36 cellular contexts compared by ENCODE assay signal in genomic region chr12:47614521-47614920, GRCh38.
"Had no signal": no experiment of that assay in that cellular context is flagged by ENCODE, and none has a peak within 500 bp of the region (broad histone marks: within the 10 kb centered on the region; RNA-seq: fewer than 3 reads in every experiment).

No MANE protein-coding gene starts in this region.

- H3K4me3 Mint-ChIP-seq: activated B cell treated with CpG ODN at 0.5 μM for 24 hours; activated CD4-positive, alpha-beta memory T cell treated with anti-CD3 and anti-CD28 coated beads for 36 hours; activated CD4-positive, alpha-beta T cell treated with anti-CD3 and anti-CD28 coated beads, Interleukin-2, amount 10 ng/mL, durations not matched to agents 24 days and 14 days; activated CD8-positive, alpha-beta T cell treated with anti-CD3 and anti-CD28 coated beads for 36 hours; activated naive CD4-positive, alpha-beta T cell treated with anti-CD3 and anti-CD28 coated beads for 36 hours; activated naive CD8-positive, alpha-beta T cell treated with anti-CD3 and anti-CD28 coated beads for 36 hours; activated T-cell treated with anti-CD3 and anti-CD28 coated beads, Interleukin-2, amount 50 U/mL, for 4 hours; activated T-cell treated with anti-CD3 and anti-CD28 coated beads, Interleukin-2, amount 50 U/mL, for 72 hours; activated T-helper 1 cell treated with anti-CD3 and anti-CD28 coated beads, Interleukin-12 subunit alpha, Interleukin-12 subunit beta, Interleukin-2, Interleukin-4 antibody, amounts not matched to agents 30 ng/mL and 10 ng/mL and 1 ng/mL, durations not matched to agents 14 hours and 24 hours and 36 hours; activated T-helper 17 cell treated with anti-CD3 and anti-CD28 coated beads, Interleukin-2, amount 50 U/mL, for 72 hours; T-helper 1 cell treated with Interleukin-12 subunit alpha and Interleukin-12 subunit beta and Interleukin-4 antibody, amounts not matched to agents 30 μg/mL and 1 μg/mL, for 36 hours; T-helper 2 cell treated with Interferon-gamma antibody and Interleukin-4, amounts not matched to agents 5 μg/mL and 100 μg/mL, for 36 hours had no signal

- H3K27me3 ChIP-seq: adrenal gland, body of pancreas, brain microvascular endothelial cell, breast epithelium had no signal

- ATAC-seq: activated CD8-positive, alpha-beta T cell treated with anti-CD3 and anti-CD28 coated beads for 36 hours; activated naive CD4-positive, alpha-beta T cell treated with anti-CD3 and anti-CD28 coated beads, Interleukin-2, amount 50 U/mL, for 72 hours; activated T-cell treated with anti-CD3 and anti-CD28 coated beads, Interleukin-2, amount 50 U/mL, for 4 hours; activated T-cell treated with anti-CD3 and anti-CD28 coated beads, Interleukin-2, amount 50 U/mL, for 72 hours; activated T-helper 17 cell treated with anti-CD3 and anti-CD28 coated beads, Interleukin-2, amount 50 U/mL, for 72 hours; body of pancreas had no signal

- H3K4me1 Mint-ChIP-seq: activated CD4-positive, alpha-beta T cell treated with anti-CD3 and anti-CD28 coated beads, Interleukin-2, amount 10 ng/mL, durations not matched to agents 24 days and 14 days; activated naive CD8-positive, alpha-beta T cell treated with anti-CD3 and anti-CD28 coated beads for 36 hours; activated T-helper 17 cell treated with anti-CD3 and anti-CD28 coated beads, Interleukin-2, amount 50 U/mL, for 72 hours had no signal

- H3K36me3 ChIP-seq: adrenal gland, brain microvascular endothelial cell, breast epithelium had no signal

- H3K4me3 ChIP-seq: adrenal gland, body of pancreas, breast epithelium had no signal

- H3K4me1 ChIP-seq: adrenal gland, body of pancreas, breast epithelium had no signal

- DNase-seq: activated B cell treated with CpG ODN at 0.5 μM for 24 hours; activated CD4-positive, alpha-beta memory T cell treated with anti-CD3 and anti-CD28 coated beads for 36 hours; activated CD4-positive, alpha-beta T cell treated with anti-CD3 and anti-CD28 coated beads for 4 hours; activated CD4-positive, alpha-beta T cell treated with anti-CD3 and anti-CD28 coated beads, Interleukin-2, amount 10 ng/mL, durations not matched to agents 24 days and 14 days; activated CD4-positive, alpha-beta T cell treated with anti-CD3 and anti-CD28 coated beads, Interleukin-2, amount 50 U/mL, for 1 hour; activated CD4-positive, alpha-beta T cell treated with anti-CD3 and anti-CD28 coated beads, Interleukin-2, amount 50 U/mL, for 4 hours; activated CD4-positive, CD25-positive, alpha-beta regulatory T cell treated with anti-CD3 and anti-CD28 coated beads, Interleukin-2, amount 50 U/mL, for 72 hours; activated CD8-positive, alpha-beta memory T cell treated with anti-CD3 and anti-CD28 coated beads, Interleukin-2, amount 50 U/mL, for 4 hours; activated CD8-positive, alpha-beta T cell treated with anti-CD3 and anti-CD28 coated beads for 36 hours; activated effector memory CD4-positive, alpha-beta T cell treated with anti-CD3 and anti-CD28 coated beads, Interleukin-2, amount 50 U/mL, for 16 hours; activated gamma-delta T cell treated with Interleukin-2 at 50 U/mL for 16 hours; activated naive CD4-positive, alpha-beta T cell; activated naive CD4-positive, alpha-beta T cell treated with anti-CD3 and anti-CD28 coated beads for 36 hours; activated naive CD4-positive, alpha-beta T cell treated with anti-CD3 and anti-CD28 coated beads, Interleukin-2, amount 50 U/mL, for 16 hours; activated naive CD8-positive, alpha-beta T cell treated with anti-CD3 and anti-CD28 coated beads for 36 hours; activated T-cell treated with anti-CD3 and anti-CD28 coated beads for 4 hours; activated T-cell treated with anti-CD3 and anti-CD28 coated beads, Interleukin-2, amount 50 U/mL, for 1 hour; activated T-cell treated with anti-CD3 and anti-CD28 coated beads, Interleukin-2, amount 50 U/mL, for 4 hours; activated T-cell treated with anti-CD3 and anti-CD28 coated beads, Interleukin-2, amount 50 U/mL, for 72 hours; adrenal gland; amniotic stem cell; aorta; body of pancreas; brain microvascular endothelial cell; central memory CD4-positive, alpha-beta T cell; SW 1271; T-helper 1 cell; T-helper 2 cell; T-helper 9 cell had no signal

- H3K27ac Mint-ChIP-seq: activated B cell treated with CpG ODN at 0.5 μM for 24 hours; activated CD4-positive, alpha-beta memory T cell treated with anti-CD3 and anti-CD28 coated beads for 36 hours; activated CD4-positive, alpha-beta T cell treated with anti-CD3 and anti-CD28 coated beads, Interleukin-2, amount 10 ng/mL, durations not matched to agents 24 days and 14 days; activated CD8-positive, alpha-beta T cell treated with anti-CD3 and anti-CD28 coated beads for 36 hours; activated naive CD4-positive, alpha-beta T cell treated with anti-CD3 and anti-CD28 coated beads for 36 hours; activated naive CD4-positive, alpha-beta T cell treated with anti-CD3 and anti-CD28 coated beads, Interleukin-2, amount 50 U/mL, for 72 hours; activated naive CD8-positive, alpha-beta T cell treated with anti-CD3 and anti-CD28 coated beads for 36 hours; activated T-cell treated with anti-CD3 and anti-CD28 coated beads, Interleukin-2, amount 50 U/mL, for 72 hours; activated T-helper 1 cell treated with anti-CD3 and anti-CD28 coated beads, Interleukin-12 subunit alpha, Interleukin-12 subunit beta, Interleukin-2, Interleukin-4 antibody, amounts not matched to agents 30 ng/mL and 10 ng/mL and 1 ng/mL, durations not matched to agents 14 hours and 24 hours and 36 hours; activated T-helper 17 cell treated with anti-CD3 and anti-CD28 coated beads, Interleukin-2, amount 50 U/mL, for 72 hours; T-helper 1 cell treated with Interleukin-12 subunit alpha and Interleukin-12 subunit beta and Interleukin-4 antibody, amounts not matched to agents 30 μg/mL and 1 μg/mL, for 36 hours; T-helper 2 cell treated with Interferon-gamma antibody and Interleukin-4, amounts not matched to agents 5 μg/mL and 100 μg/mL, for 36 hours had no signal

- H3K27me3 Mint-ChIP-seq: activated B cell treated with CpG ODN at 0.5 μM for 24 hours; activated CD4-positive, alpha-beta memory T cell treated with anti-CD3 and anti-CD28 coated beads for 36 hours; activated CD4-positive, alpha-beta T cell treated with anti-CD3 and anti-CD28 coated beads, Interleukin-2, amount 10 ng/mL, durations not matched to agents 24 days and 14 days; activated CD8-positive, alpha-beta T cell treated with anti-CD3 and anti-CD28 coated beads for 36 hours; activated naive CD8-positive, alpha-beta T cell treated with anti-CD3 and anti-CD28 coated beads for 36 hours; activated T-helper 17 cell treated with anti-CD3 and anti-CD28 coated beads, Interleukin-2, amount 50 U/mL, for 72 hours had no signal

- H3K27ac ChIP-seq: adrenal gland, body of pancreas, brain microvascular endothelial cell, breast epithelium, VCaP had no signal
